Comparison of ENCODE assay signal across 24 cellular contexts in the genomic region with DNA sequence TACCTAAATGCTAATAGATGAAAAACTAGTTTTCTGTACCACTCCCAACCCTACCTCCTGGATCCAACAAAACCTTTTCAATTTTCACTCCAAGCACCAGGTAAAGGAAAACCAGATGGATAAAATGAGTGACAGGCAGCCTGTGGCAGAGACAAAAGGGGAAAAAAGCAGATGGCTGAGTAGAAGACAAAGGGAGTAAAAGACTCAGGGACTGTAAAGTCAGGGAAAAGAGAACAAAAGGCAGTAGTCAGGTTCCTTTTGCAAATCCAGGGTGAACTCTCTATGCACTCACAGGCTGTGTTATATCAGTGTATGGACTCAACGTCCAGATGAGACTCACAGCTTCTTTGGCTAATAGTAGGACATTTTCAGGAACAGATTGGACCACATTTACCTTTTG.
"Had no signal": no experiment of that assay in that cellular context is flagged by ENCODE, and none has a peak within 500 bp of the region (broad histone marks: within the 10 kb centered on the region; RNA-seq: fewer than 3 reads in every experiment).

No MANE protein-coding gene starts in this region.

- H3K4me3 ChIP-seq: adrenal gland, body of pancreas, gastrocnemius medialis, left lung, lower lobe of right lung, ovary, right lobe of liver, testis, transverse colon had no signal

- H3K36me3 ChIP-seq: adrenal gland, gastrocnemius medialis, left lung, lower lobe of right lung, ovary, right lobe of liver, transverse colon had no signal

- H3K27me3 ChIP-seq: adrenal gland, body of pancreas, gastrocnemius medialis, left lung, ovary, right lobe of liver, testis, transverse colon had no signal

- H3K4me1 ChIP-seq: adrenal gland, body of pancreas, gastrocnemius medialis, left lung, lower lobe of right lung, right lobe of liver, testis, transverse colon had no signal

- H3K9me3 ChIP-seq: adrenal gland, body of pancreas, gastrocnemius medialis, left lung, lower lobe of right lung, ovary, right lobe of liver, testis, transverse colon had no signal

- DNase-seq: activated CD4-positive, alpha-beta T cell treated with anti-CD3 and anti-CD28 coated beads for 48 hours; activated CD4-positive, alpha-beta T cell treated with anti-CD3 and anti-CD28 coated beads, Interleukin-2, amount 50 U/mL, for 48 hours; activated CD8-positive, alpha-beta memory T cell treated with anti-CD3 and anti-CD28 coated beads for 24 hours; activated effector memory CD4-positive, alpha-beta T cell treated with Interleukin-2 at 50 U/mL for 16 hours; activated naive CD4-positive, alpha-beta T cell treated with Interleukin-2 at 50 U/mL for 16 hours; activated naive CD8-positive, alpha-beta T cell treated with anti-CD3 and anti-CD28 coated beads for 36 hours; adrenal gland; aorta; body of pancreas; effector CD8-positive, alpha-beta T cell; gastrocnemius medialis; head of caudate nucleus; hypothalamus; kidney glomerular epithelial cell; left lung; lower lobe of right lung; mesenchymal stem cell; ovary; right lobe of liver; stimulated activated CD4-positive, alpha-beta T cell treated with anti-CD3 and anti-CD28 coated beads, Interleukin-2, amount 100 ng/mL, for 48 hours; stimulated activated naive CD8-positive, alpha-beta T cell treated with anti-CD3 and anti-CD28 coated beads, Interleukin-15, Interleukin-2, amounts not matched to agents 100 U/mL and 50 U/mL, for 24 hours; T-helper 9 cell; testis; transverse colon had no signal
